In the genomic region with DNA sequence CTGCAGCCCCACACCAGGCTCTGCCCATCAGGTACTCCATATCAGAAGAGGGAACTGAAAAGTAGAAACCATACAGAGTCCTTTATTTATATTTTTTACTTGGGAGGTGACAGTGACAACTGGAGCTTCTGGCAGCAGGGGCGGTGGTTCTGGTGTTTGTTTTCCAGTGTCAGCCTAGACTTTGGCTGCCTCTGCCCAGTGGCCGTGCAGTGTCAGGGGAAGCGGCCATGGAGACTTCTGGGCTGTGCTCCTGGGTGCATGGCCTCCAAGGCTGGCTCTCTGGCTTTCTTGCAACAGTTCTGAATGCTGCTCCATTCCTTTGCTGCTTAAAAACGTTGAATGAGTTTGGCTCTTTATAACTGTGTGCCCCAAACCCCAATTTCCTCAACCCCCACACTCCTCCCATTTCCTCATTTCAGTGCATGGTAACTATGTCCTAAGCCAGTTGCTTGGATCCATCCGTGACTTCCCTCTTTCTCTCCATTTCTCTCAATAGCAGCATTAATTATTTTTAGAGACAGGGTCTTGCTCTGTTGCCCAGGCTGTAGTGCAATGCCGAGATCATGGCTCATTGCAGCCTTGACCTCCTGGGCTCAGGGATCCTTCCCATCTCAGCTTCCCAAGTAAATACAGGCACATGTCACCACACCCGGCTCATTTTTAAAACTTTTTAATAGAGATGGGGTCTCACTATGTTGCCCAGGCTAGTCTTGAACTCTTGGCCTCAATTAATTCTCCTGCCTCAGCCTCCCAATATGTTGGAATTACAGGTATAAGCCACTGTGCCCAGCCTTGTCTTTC, we compare ENCODE assay signal across 1 cellular context.
A peak's percentile ranks its signal among the peaks of the same experiment; 100 is the strongest.
TF ChIP-seq lines count a peak whose summit lies in the region.

No MANE protein-coding gene starts in this region.

TF ChIP-seq in WTC11, 78 proteins besides CTCF, POLR2A, EP300 and RAD21 (continued from another document):
- TF ChIP-seq, protein P1, sequence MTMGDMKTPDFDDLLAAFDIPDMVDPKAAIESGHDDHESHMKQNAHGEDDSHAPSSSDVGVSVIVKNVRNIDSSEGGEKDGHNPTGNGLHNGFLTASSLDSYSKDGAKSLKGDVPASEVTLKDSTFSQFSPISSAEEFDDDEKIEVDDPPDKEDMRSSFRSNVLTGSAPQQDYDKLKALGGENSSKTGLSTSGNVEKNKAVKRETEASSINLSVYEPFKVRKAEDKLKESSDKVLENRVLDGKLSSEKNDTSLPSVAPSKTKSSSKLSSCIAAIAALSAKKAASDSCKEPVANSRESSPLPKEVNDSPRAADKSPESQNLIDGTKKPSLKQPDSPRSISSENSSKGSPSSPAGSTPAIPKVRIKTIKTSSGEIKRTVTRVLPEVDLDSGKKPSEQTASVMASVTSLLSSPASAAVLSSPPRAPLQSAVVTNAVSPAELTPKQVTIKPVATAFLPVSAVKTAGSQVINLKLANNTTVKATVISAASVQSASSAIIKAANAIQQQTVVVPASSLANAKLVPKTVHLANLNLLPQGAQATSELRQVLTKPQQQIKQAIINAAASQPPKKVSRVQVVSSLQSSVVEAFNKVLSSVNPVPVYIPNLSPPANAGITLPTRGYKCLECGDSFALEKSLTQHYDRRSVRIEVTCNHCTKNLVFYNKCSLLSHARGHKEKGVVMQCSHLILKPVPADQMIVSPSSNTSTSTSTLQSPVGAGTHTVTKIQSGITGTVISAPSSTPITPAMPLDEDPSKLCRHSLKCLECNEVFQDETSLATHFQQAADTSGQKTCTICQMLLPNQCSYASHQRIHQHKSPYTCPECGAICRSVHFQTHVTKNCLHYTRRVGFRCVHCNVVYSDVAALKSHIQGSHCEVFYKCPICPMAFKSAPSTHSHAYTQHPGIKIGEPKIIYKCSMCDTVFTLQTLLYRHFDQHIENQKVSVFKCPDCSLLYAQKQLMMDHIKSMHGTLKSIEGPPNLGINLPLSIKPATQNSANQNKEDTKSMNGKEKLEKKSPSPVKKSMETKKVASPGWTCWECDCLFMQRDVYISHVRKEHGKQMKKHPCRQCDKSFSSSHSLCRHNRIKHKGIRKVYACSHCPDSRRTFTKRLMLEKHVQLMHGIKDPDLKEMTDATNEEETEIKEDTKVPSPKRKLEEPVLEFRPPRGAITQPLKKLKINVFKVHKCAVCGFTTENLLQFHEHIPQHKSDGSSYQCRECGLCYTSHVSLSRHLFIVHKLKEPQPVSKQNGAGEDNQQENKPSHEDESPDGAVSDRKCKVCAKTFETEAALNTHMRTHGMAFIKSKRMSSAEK (CRISPR knock-in tag; IDR thresholded peaks at IDR 0.05; ENCODE audit: borderline replicate concordance): no peak
- TF ChIP-seq, protein P2, sequence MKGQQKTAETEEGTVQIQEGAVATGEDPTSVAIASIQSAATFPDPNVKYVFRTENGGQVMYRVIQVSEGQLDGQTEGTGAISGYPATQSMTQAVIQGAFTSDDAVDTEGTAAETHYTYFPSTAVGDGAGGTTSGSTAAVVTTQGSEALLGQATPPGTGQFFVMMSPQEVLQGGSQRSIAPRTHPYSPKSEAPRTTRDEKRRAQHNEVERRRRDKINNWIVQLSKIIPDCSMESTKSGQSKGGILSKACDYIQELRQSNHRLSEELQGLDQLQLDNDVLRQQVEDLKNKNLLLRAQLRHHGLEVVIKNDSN (CRISPR knock-in tag; IDR thresholded peaks at IDR 0.05): no peak
- TF ChIP-seq MYBL2 (CRISPR knock-in tag; IDR thresholded peaks at IDR 0.05) (no peak), ZNF121 (CRISPR knock-in tag; IDR thresholded peaks at IDR 0.05) (peak; percentile 67), TEAD4 (CRISPR knock-in tag; IDR thresholded peaks at IDR 0.05) (no peak)
